In the genomic region with DNA sequence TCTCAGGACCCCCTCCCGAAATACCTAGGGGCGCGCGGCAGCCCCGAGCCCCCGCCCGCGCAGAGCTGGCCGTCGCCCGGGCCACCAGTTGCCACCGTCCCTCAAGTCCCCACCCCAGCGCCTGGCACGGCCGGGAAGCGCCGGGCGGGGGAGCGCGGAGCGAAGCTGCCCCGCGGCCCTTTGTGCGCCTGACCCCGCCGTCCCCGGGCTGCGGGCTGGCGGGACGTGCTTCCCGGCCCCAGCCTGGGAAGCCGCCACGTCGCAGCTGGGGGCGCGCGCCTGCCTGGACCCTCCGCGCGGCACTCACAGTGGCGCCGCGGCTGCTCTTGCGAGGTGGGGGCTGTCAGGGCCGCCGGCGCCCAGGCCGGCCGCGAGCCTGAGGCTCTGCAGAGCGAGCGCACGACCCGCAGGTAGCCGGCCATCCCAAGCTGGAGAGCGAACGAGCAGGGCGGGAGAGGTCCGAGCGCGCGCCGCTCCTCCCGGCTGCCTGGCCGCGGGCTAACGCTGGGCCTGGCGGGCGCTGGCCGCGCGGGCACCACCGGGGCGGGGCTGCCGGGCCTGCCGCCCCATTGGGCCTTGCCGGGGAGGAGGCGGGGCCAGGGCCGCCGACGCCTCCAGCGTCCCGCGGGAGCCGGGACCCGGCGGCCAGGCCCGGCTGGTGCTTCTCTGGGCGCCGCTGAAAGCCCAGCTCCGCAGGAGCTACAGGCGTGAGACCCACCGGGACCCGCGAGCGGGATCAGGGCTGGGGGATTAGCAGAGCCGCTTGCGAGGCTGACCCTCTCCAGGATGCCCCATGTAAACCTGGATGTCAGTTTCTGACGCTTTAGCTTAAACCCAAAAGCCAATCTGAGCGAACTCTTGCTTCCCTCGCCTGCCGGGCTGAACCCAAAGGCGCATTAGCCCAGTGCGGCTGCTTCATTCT, we compare ENCODE assay signal across 8 cellular contexts. TPM values are rescaled to one million over a fixed set of nuclear protein-coding genes. Genes with fewer than 3 reads are reported as not detected.
A peak's percentile ranks its signal among the peaks of the same experiment; 100 is the strongest.
DNase-seq lines count a peak whose midpoint lies in the region; ATAC-seq, FAIRE-seq and TF ChIP-seq lines count a peak whose summit lies in the region.

A gene (minus strand): TSS at position 500 of the 922 bp plus-strand sequence. CDS start 78 bp downstream, at position 422.

- ATAC-seq in GM21717 (IDR thresholded peaks at IDR 0.05; ENCODE audit: unreplicated experiment), result peak; percentile 50

- under 1% methylated on average over 41 of the region's 104 CpGs for whole genome bisulfite sequencing in suprapubic skin

- peak within 1 kb of the TSS; percentile 75 for H3K4me3 ChIP-seq in neuron (ENCODE audit: low read length)
- H3K4me3 ChIP-seq in suprapubic skin, result peak within 1 kb of the TSS; percentile 83

- peaks cover 45% of the 10 kb centered on the region for H3K27me3 Mint-ChIP-seq in activated naive CD4-positive, alpha-beta T cell treated with anti-CD3 and anti-CD28 coated beads, Interleukin-2, amount 10 ng/mL, durations not matched to agents 7 days and 5 days

- in situ Hi-C loops in SK-MEL-5 (cut with HindIII; ENCODE audit: low pct_unique_long_range_greater_than_20kb, low sequenced_read_pairs), result no loop called here

- H3K36me3 Mint-ChIP-seq in activated naive CD4-positive, alpha-beta T cell treated with anti-CD3 and anti-CD28 coated beads, Interleukin-2, amount 10 ng/mL, durations not matched to agents 7 days and 5 days, result peaks cover 17% of the 10 kb centered on the region

- H3K27me3 ChIP-seq in neuron (ENCODE audit: insufficient read depth, low read length) (no peaks in the 10 kb centered on the region), suprapubic skin (no peaks in the 10 kb centered on the region)

- no peak for TF ChIP-seq EP300 in suprapubic skin (IDR thresholded peaks at IDR 0.05)

- peak within 1 kb of the TSS; percentile 59 for H2AFZ ChIP-seq in neuron (ENCODE audit: low read depth, low read length)

- DNase-seq in EL, result peak; percentile 85
- peak; percentile 74 for DNase-seq in KG1 (lab: John Stamatoyannopoulos, UW)
- DNase-seq in SK-MEL-5 (ENCODE audit: low read depth, low spot score), result peak; percentile 73
- peak; percentile 81 for DNase-seq in activated naive CD4-positive, alpha-beta T cell treated with anti-CD3 and anti-CD28 coated beads, Interleukin-2, amount 10 ng/mL, durations not matched to agents 7 days and 5 days
- peak; percentile 93 for DNase-seq in frontal cortex (ENCODE audit: low spot score in 2 of 2)
- DNase-seq in suprapubic skin (ENCODE audit: low spot score in 2 of 2), result no peak

- peak; percentile 15 to 80 for TF ChIP-seq POLR2A in suprapubic skin (IDR thresholded peaks at IDR 0.05)

- no peak for TF ChIP-seq CTCF in suprapubic skin (IDR thresholded peaks at IDR 0.05)

- H3K27ac ChIP-seq in suprapubic skin, result peak within 1 kb of the TSS; percentile 93

- FAIRE-seq in frontal cortex (lab: Jason Lieb, UNC), result no peak

- CTCF ChIA-PET in activated naive CD4-positive, alpha-beta T cell treated with anti-CD3 and anti-CD28 coated beads, Interleukin-2, amount 10 ng/mL, durations not matched to agents 7 days and 5 days (lab: Charles Lee), result interaction anchor here (0.8 to 1.7 kb wide), 3 partner anchors 16 to 150 kb away, joined by 3 to 5 read pairs (median 5); no protein-coding TSS in a partner anchor

- no peaks in the 10 kb centered on the region for H3K9me3 Mint-ChIP-seq in activated naive CD4-positive, alpha-beta T cell treated with anti-CD3 and anti-CD28 coated beads, Interleukin-2, amount 10 ng/mL, durations not matched to agents 7 days and 5 days

- peak within 1 kb of the TSS; percentile 78 for H3K4me3 Mint-ChIP-seq in activated naive CD4-positive, alpha-beta T cell treated with anti-CD3 and anti-CD28 coated beads, Interleukin-2, amount 10 ng/mL, durations not matched to agents 7 days and 5 days

- H3K27ac Mint-ChIP-seq in activated naive CD4-positive, alpha-beta T cell treated with anti-CD3 and anti-CD28 coated beads, Interleukin-2, amount 10 ng/mL, durations not matched to agents 7 days and 5 days, result peak within 1 kb of the TSS; percentile 97

- H3K4me1 ChIP-seq in neuron (ENCODE audit: insufficient read depth, low read length), result peaks cover 28% of the 10 kb centered on the region
- peaks cover 85% of the 10 kb centered on the region for H3K4me1 ChIP-seq in suprapubic skin

- H3K36me3 ChIP-seq in neuron (ENCODE audit: insufficient read depth, low read length), result no peaks in the 10 kb centered on the region
- H3K36me3 ChIP-seq in suprapubic skin, result no peaks in the 10 kb centered on the region

- H3K9me3 ChIP-seq in neuron (ENCODE audit: low read length) (no peaks in the 10 kb centered on the region), suprapubic skin (no peaks in the 10 kb centered on the region)

- H3K4me1 Mint-ChIP-seq in activated naive CD4-positive, alpha-beta T cell treated with anti-CD3 and anti-CD28 coated beads, Interleukin-2, amount 10 ng/mL, durations not matched to agents 7 days and 5 days, result peaks cover 54% of the 10 kb centered on the region

RNA-seq across cellular contexts. Expression of the gene that starts here (rescaled TPM):
- total RNA-seq in SK-MEL-5 (2014; rRNA removed; shearing (Covaris generic)), result 31.3 and 33.3 TPM in 2 replicates
- 35.2 and 37.5 TPM in 2 replicates for polyA plus RNA-seq in SK-MEL-5 (2015; cell fraction: cytosol; rRNA removed)
- 6.8 and 10.9 TPM in 2 replicates for polyA plus RNA-seq in SK-MEL-5 (2015; cell fraction: nucleus; rRNA removed)
- 77.9 TPM for total RNA-seq in frontal cortex
- total RNA-seq in suprapubic skin, result 100 to 1,000 TPM in 1 of 4 donors, 10 to 100 TPM in 3; 68.6 to 126 (median 76.7) TPM

Comparison
In these comparisons a context has a peak if more than half of its experiments do, and no peak if none do; other contexts are left out.
1. DNase-seq: peak in EL (single experiment), KG1 (single experiment), SK-MEL-5 (single experiment), activated naive CD4-positive, alpha-beta T cell treated with anti-CD3 and anti-CD28 coated beads, Interleukin-2, amount 10 ng/mL, durations not matched to agents 7 days and 5 days (single experiment) and frontal cortex (2 of 2); none in suprapubic skin (0 of 2).